ENCODE assay signal across 10 cellular contexts in genomic region chr4:53563824-53564223, GRCh38. TPM values are rescaled to one million over a fixed set of nuclear protein-coding genes. Genes with fewer than 3 reads are reported as not detected.
DNase-seq lines count a peak whose midpoint lies in the region; ATAC-seq and TF ChIP-seq lines count a peak whose summit lies in the region.
"Had no signal": no experiment of that assay in that cellular context is flagged by ENCODE, and none has a peak within 500 bp of the region (broad histone marks: within the 10 kb centered on the region; RNA-seq: fewer than 3 reads in every experiment).

No MANE protein-coding gene starts in this region.

- H3K4me3 Mint-ChIP-seq in neural progenitor cell, result no peak overlapping the region
- H3K4me3 Mint-ChIP-seq: memory B cell had no signal

- no peak overlapping the region for H3K9ac ChIP-seq in neural progenitor cell

- H3K4me3 ChIP-seq in esophagus muscularis mucosa, result no peak overlapping the region
- no peak overlapping the region for H3K4me3 ChIP-seq in neural progenitor cell
- H3K4me3 ChIP-seq: body of pancreas had no signal

- H3K27ac ChIP-seq in esophagus muscularis mucosa (replicated peaks in 1 of 4) (no peak overlapping the region), neural progenitor cell (no peak overlapping the region)

- no peak for TF ChIP-seq CTCF in esophagus muscularis mucosa (IDR thresholded peaks at IDR 0.05)
- TF ChIP-seq CTCF in neural progenitor cell (IDR thresholded peaks at IDR 0.05), result no peak

- no peaks in the 10 kb centered on the region for H3K27me3 Mint-ChIP-seq in neural progenitor cell (ENCODE audit: insufficient read depth, low read depth)

- no peaks in the 10 kb centered on the region for H3K36me3 ChIP-seq in esophagus muscularis mucosa
- H3K36me3 ChIP-seq in neural progenitor cell, result no peaks in the 10 kb centered on the region

- intact Hi-C loops in esophagus muscularis mucosa (cut with DNase I), result no loop called here

- H3K4me2 ChIP-seq in neural progenitor cell, result no peak overlapping the region

- no peaks in the 10 kb centered on the region for H3K9me3 Mint-ChIP-seq in neural progenitor cell
- H3K9me3 Mint-ChIP-seq: memory B cell had no signal

- WGBS in esophagus muscularis mucosa, result 88% methylated on average over 4 of the region's 4 CpGs

- H4K20me1 ChIP-seq in neural progenitor cell (ENCODE audit: low read depth), result no peaks in the 10 kb centered on the region

- H3K36me3 Mint-ChIP-seq in neural progenitor cell, result no peaks in the 10 kb centered on the region
- H3K36me3 Mint-ChIP-seq: memory B cell had no signal

- ATAC-seq in GM18498 (IDR thresholded peaks at IDR 0.05; ENCODE audit: unreplicated experiment), result peak; percentile 85
- ATAC-seq: body of pancreas had no signal

- TF ChIP-seq EP300 in esophagus muscularis mucosa (IDR thresholded peaks at IDR 0.05), result no peak

- H3K4me1 ChIP-seq in esophagus muscularis mucosa (peaks cover 0 to 1% (median 0%) of the 10 kb centered on the region in 4 donors), neural progenitor cell (peaks cover 3% of the 10 kb centered on the region)
- H3K4me1 ChIP-seq: body of pancreas had no signal

- no peaks in the 10 kb centered on the region for H3K79me2 ChIP-seq in neural progenitor cell (ENCODE audit: low read depth)

- H2AFZ ChIP-seq in neural progenitor cell (replicated peaks), result no peak overlapping the region

- TF ChIP-seq POLR2A in esophagus muscularis mucosa (IDR thresholded peaks at IDR 0.05; ENCODE audit: low read depth), result no peak

- H3F3A ChIP-seq in neural progenitor cell (ENCODE audit: low read depth), result no peaks in the 10 kb centered on the region

- H3K9me3 ChIP-seq in esophagus muscularis mucosa (no peaks in the 10 kb centered on the region), neural progenitor cell (ENCODE audit: low read depth) (no peaks in the 10 kb centered on the region)
- H3K9me3 ChIP-seq: body of pancreas had no signal

- H3K27ac Mint-ChIP-seq in neural progenitor cell, result no peak overlapping the region
- H3K27ac Mint-ChIP-seq: memory B cell had no signal

- peaks cover 4% of the 10 kb centered on the region for H3K4me1 Mint-ChIP-seq in neural progenitor cell
- H3K4me1 Mint-ChIP-seq: memory B cell had no signal

- H3K27me3 ChIP-seq in esophagus muscularis mucosa (no peaks in the 10 kb centered on the region), neural progenitor cell (no peaks in the 10 kb centered on the region)
- H3K27me3 ChIP-seq: body of pancreas had no signal

- DNase-seq in H4 (ENCODE audit: low spot score) (peak; percentile 23), RPMI7951 (ENCODE audit: low read depth) (peak; percentile 84), nucleus accumbens (lab: John Stamatoyannopoulos, UW) (peak in 32 of 56 donors; percentile 2 to 80 (median 39)), NCI-H2171 treated with DMSO at 0.1 percent for 48 hours (lab: John Stamatoyannopoulos, UW) (no peak), esophagus muscularis mucosa (ENCODE audit: extremely low spot score) (no peak), neural progenitor cell (ENCODE audit: low spot score) (no peak), NCI-H2081 (lab: John Stamatoyannopoulos, UW) (no peak)
- DNase-seq: body of pancreas had no signal

RNA-seq across cellular contexts. Expression of gene LNX1, which starts 27.5 kb away (rescaled TPM):
- 2.8 and 4.2 TPM in 2 replicates for total RNA-seq in H4 (2014; rRNA removed; shearing (Covaris generic))
- total RNA-seq in RPMI7951 (2014; rRNA removed; shearing (Covaris generic)), result 5.0 and 5.3 TPM in 2 replicates
- total RNA-seq in esophagus muscularis mucosa, result 10 to 100 TPM in 1 of 4 donors, 1 to 10 TPM in 3; 5.8 to 14.7 (median 8.4) TPM
- 0.34 and 0.43 TPM in 2 replicates for total RNA-seq in neural progenitor cell (ENCODE audit: low replicate concordance)

Comparison
In these comparisons a context has a peak if more than half of its experiments do, and no peak if none do; other contexts are left out.
1. DNase-seq: peak in H4 (single experiment), RPMI7951 (single experiment) and nucleus accumbens (32 of 56); none in NCI-H2171 treated with DMSO at 0.1 percent for 48 hours (single experiment), esophagus muscularis mucosa (single experiment), neural progenitor cell (single experiment) and NCI-H2081 (0 of 2).